Comparison of ENCODE assay signal across 8 cellular contexts in genomic region chr22:50343541-50343935, GRCh38. TPM values are rescaled to one million over a fixed set of nuclear protein-coding genes. Genes with fewer than 3 reads are reported as not detected.
DNase-seq lines count a peak whose midpoint lies in the region; ATAC-seq, FAIRE-seq and TF ChIP-seq lines count a peak whose summit lies in the region.

No MANE protein-coding gene starts in this region.

- DNase-seq in WERI-Rb-1 (no peak), glutamatergic neuron (no peak), cerebellar nuclear complex (lab: John Stamatoyannopoulos, UW) (no peak), GM12892 (ENCODE audit: insufficient read length) (no peak)
- DNase-seq in stimulated activated CD4-positive, alpha-beta T cell treated with anti-CD3 and anti-CD28 coated beads, Interleukin-15, amount 100 ng/mL, for 24 hours = no peak

- peaks cover 3% of the 10 kb centered on the region for H3K9me3 Mint-ChIP-seq in glutamatergic neuron (ENCODE audit: unreplicated experiment)

- no peaks in the 10 kb centered on the region for H3K36me3 Mint-ChIP-seq in glutamatergic neuron (ENCODE audit: unreplicated experiment)

- H3K4me3 ChIP-seq in WERI-Rb-1 (ENCODE audit: low read depth, low read length) (peak overlapping the region; percentile 61), skin epidermis (peak overlapping the region; percentile 65 to 98 (median 87))

- H3K9me3 ChIP-seq in WERI-Rb-1 (ENCODE audit: severe bottlenecking) = no peaks in the 10 kb centered on the region

- H3K27me3 ChIP-seq in WERI-Rb-1 (ENCODE audit: insufficient read depth, low read depth, severe bottlenecking) = no peaks in the 10 kb centered on the region

- no peak for TF ChIP-seq POLR2A in GM12892 (IDR thresholded peaks at IDR 0.05; ENCODE audit: low read depth, low read length)

- peak; percentile 1 for ATAC-seq in GM21528 (IDR thresholded peaks at IDR 0.05; ENCODE audit: low FRiP score, unreplicated experiment)
- no peak for ATAC-seq in HG02870 (IDR thresholded peaks at IDR 0.05; ENCODE audit: unreplicated experiment)

- H3K4me3 Mint-ChIP-seq in glutamatergic neuron (ENCODE audit: unreplicated experiment) = peak overlapping the region; percentile 72

- no peak for FAIRE-seq in GM12892 (lab: Jason Lieb, UNC)

- H3K36me3 ChIP-seq in WERI-Rb-1 = peaks cover 4% of the 10 kb centered on the region

- no peaks in the 10 kb centered on the region for H3K4me1 Mint-ChIP-seq in glutamatergic neuron (ENCODE audit: low read depth, unreplicated experiment)

- TF ChIP-seq CTCF in WERI-Rb-1 (IDR thresholded peaks at IDR 0.05; ENCODE audit: low read depth, low read length) (no peak), glutamatergic neuron (IDR thresholded peaks at IDR 0.05; ENCODE audit: partially characterized antibody, unreplicated experiment) (no peak)

- H3K27ac Mint-ChIP-seq in glutamatergic neuron (ENCODE audit: unreplicated experiment) = no peak overlapping the region

- H3K27me3 Mint-ChIP-seq in glutamatergic neuron (ENCODE audit: unreplicated experiment) = no peaks in the 10 kb centered on the region

- H3K27ac ChIP-seq in WERI-Rb-1 (peak overlapping the region; percentile 91), skin epidermis (peak overlapping the region; percentile 81 to 97 (median 94))

RNA-seq across cellular contexts. Expression of gene PPP6R2, which starts 0.4 kb away (rescaled TPM):
- 122 TPM for total RNA-seq in glutamatergic neuron (ENCODE audit: unreplicated experiment)
- polyA plus RNA-seq in GM12892 (2012; ENCODE audit: missing spikeins) = 19.7 TPM

RNA-seq across cellular contexts. Expression of gene DENND6B, which starts 16.7 kb away (rescaled TPM):
- total RNA-seq in glutamatergic neuron (ENCODE audit: unreplicated experiment) = 32.1 TPM
- 6.6 TPM for polyA plus RNA-seq in GM12892 (2012; ENCODE audit: missing spikeins)

RNA-seq across cellular contexts. Expression of gene PLXNB2, which starts 36.1 kb away (rescaled TPM):
- total RNA-seq in glutamatergic neuron (ENCODE audit: unreplicated experiment) = 95.2 TPM
- 32.5 TPM for polyA plus RNA-seq in GM12892 (2012; ENCODE audit: missing spikeins)
